19 cellular contexts compared by ENCODE assay signal in the genomic region with DNA sequence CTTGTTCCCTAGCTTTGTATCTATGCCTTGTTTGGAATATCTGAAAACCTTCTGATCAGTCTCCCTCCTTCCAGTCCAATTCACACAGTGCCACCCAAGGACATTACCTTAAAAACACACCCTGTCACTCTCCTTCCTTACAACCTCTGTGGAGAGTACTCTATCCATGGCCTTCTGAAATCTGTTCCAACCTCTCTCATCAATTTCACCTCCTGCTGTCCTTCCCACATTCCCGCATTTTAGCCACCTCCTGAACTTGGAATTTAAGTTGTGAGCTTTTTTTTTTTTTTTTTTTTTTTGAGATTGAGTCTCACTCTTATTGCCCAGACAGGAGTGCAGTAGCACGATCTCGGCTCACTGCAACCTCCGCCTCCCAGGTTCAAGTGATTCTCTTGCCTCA.
"Had no signal": no experiment of that assay in that cellular context is flagged by ENCODE, and none has a peak within 500 bp of the region (broad histone marks: within the 10 kb centered on the region; RNA-seq: fewer than 3 reads in every experiment).

No MANE protein-coding gene starts in this region.

- H3K27ac ChIP-seq: RWPE1 had no signal

- DNase-seq: IMR-90, Karpas-422, KG1, MG63, NCI-H1092, NCI-H1105 treated with DMSO at 0.1 percent for 48 hours, NCI-H1417 treated with DMSO at 0.1 percent for 48 hours, NCI-H146, NCI-H1694 treated with DMSO at 0.1 percent for 48 hours, NCI-H1930, NCI-H2081, NCI-H2107, NCI-H2227 treated with DMSO at 0.1 percent for 48 hours, NCI-H524, NCI-H526 treated with DMSO at 0.1 percent for 48 hours, NCI-H774, PC-3, SHP77 had no signal

- H3K27me3 ChIP-seq: MG63 had no signal

- H3K36me3 ChIP-seq: MG63 had no signal

- H3K4me3 ChIP-seq: MG63 had no signal
